Comparison of ENCODE assay signal across 10 cellular contexts in the genomic region with DNA sequence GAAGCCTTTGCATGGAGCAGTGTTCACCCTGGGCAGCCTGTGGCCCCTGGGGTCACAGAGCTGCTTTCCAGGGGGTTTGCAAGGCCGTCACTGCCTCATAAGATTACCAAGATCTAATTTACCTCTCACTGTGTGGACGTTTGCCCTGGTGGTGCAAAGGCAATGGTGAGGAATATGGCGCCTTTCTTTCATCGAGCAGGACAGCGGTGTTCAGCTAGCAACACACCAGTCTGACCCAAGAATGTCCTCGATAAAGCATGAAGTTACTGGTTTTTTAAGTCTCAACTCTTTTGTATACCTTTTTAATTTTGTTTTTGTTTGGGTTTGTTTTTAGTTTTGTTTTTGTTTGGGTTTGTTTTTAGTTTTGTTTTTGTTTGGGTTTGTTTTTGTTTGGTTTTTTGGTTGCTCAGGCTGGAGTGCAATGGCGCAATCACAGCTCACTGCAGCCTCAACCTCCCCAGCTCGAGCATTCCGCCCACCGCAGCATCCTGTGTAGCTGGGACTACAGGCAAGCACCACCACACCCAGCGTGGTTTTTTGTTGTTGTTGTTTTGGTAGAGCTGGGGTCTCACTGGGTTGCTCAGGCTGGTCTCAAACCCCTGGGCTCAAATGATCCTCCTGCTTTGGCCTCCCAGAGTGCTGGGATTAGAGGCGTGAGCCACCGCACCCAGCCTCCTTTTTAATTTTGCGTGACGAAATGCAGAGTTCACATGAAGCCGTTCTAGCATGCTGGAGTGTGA. TPM values are rescaled to one million over a fixed set of nuclear protein-coding genes. Genes with fewer than 3 reads are reported as not detected.
DNase-seq lines count a peak whose midpoint lies in the region; ATAC-seq and TF ChIP-seq lines count a peak whose summit lies in the region.
"Had no signal": no experiment of that assay in that cellular context is flagged by ENCODE, and none has a peak within 500 bp of the region (broad histone marks: within the 10 kb centered on the region; RNA-seq: fewer than 3 reads in every experiment).

No MANE protein-coding gene starts in this region.

- H3K9me3 ChIP-seq in Peyer's patch: no peaks in the 10 kb centered on the region

- TF ChIP-seq CTCF in Peyer's patch (IDR thresholded peaks at IDR 0.05) (no peak), glutamatergic neuron (IDR thresholded peaks at IDR 0.05; ENCODE audit: partially characterized antibody, unreplicated experiment) (no peak)

- peak overlapping the region in 1 of 4 donors; percentile 10 for H3K4me3 ChIP-seq in Peyer's patch

- DNase-seq in Peyer's patch: peak in 2 of 3 donors; percentile 82 to 90
- peak; percentile 69 for DNase-seq in activated T-cell treated with anti-CD3 and anti-CD28 coated beads, Interleukin-2, amount 50 U/mL, for 24 hours
- no peak for DNase-seq in glutamatergic neuron
- DNase-seq in stimulated activated effector memory CD8-positive, alpha-beta T cell treated with anti-CD3 and anti-CD28 coated beads, Interleukin-12 subunit alpha, Interleukin-12 subunit beta, amount 100 ng/mL, for 72 hours (ENCODE audit: low spot score in 2 of 2): peak in 1 of 2 donors; percentile 83
- no peak for DNase-seq in COR-L47 (lab: John Stamatoyannopoulos, UW)
- no peak for DNase-seq in NCI-H1930 (lab: John Stamatoyannopoulos, UW)
- DNase-seq in posterior vena cava (ENCODE audit: low spot score): no peak
- no peak for DNase-seq in NCI-H748 (lab: John Stamatoyannopoulos, UW; ENCODE audit: unreplicated experiment)
- DNase-seq: NCI-H526 treated with DMSO at 0.1 percent for 48 hours had no signal

- peaks cover 70% of the 10 kb centered on the region for H3K36me3 Mint-ChIP-seq in activated T-cell treated with anti-CD3 and anti-CD28 coated beads, Interleukin-2, amount 50 U/mL, for 24 hours (ENCODE audit: low read depth)
- H3K36me3 Mint-ChIP-seq in glutamatergic neuron (ENCODE audit: unreplicated experiment): no peaks in the 10 kb centered on the region
- peaks cover 90% of the 10 kb centered on the region for H3K36me3 Mint-ChIP-seq in stimulated activated effector memory CD8-positive, alpha-beta T cell treated with anti-CD3 and anti-CD28 coated beads, Interleukin-12 subunit alpha, Interleukin-12 subunit beta, amount 100 ng/mL, for 72 hours

- intact Hi-C loops in posterior vena cava (cut with DNase I): no loop called here

- H3K27ac ChIP-seq in Peyer's patch: peak overlapping the region; percentile 66 to 94 (median 83)

- peak overlapping the region; percentile 97 for H3K27ac Mint-ChIP-seq in activated T-cell treated with anti-CD3 and anti-CD28 coated beads, Interleukin-2, amount 50 U/mL, for 24 hours
- peak overlapping the region; percentile 5 for H3K27ac Mint-ChIP-seq in glutamatergic neuron (ENCODE audit: unreplicated experiment)
- peak overlapping the region; percentile 97 for H3K27ac Mint-ChIP-seq in stimulated activated effector memory CD8-positive, alpha-beta T cell treated with anti-CD3 and anti-CD28 coated beads, Interleukin-12 subunit alpha, Interleukin-12 subunit beta, amount 100 ng/mL, for 72 hours

- H3K4me3 Mint-ChIP-seq in activated T-cell treated with anti-CD3 and anti-CD28 coated beads, Interleukin-2, amount 50 U/mL, for 24 hours: peak overlapping the region; percentile 78
- no peak overlapping the region for H3K4me3 Mint-ChIP-seq in glutamatergic neuron (ENCODE audit: unreplicated experiment)
- H3K4me3 Mint-ChIP-seq in stimulated activated effector memory CD8-positive, alpha-beta T cell treated with anti-CD3 and anti-CD28 coated beads, Interleukin-12 subunit alpha, Interleukin-12 subunit beta, amount 100 ng/mL, for 72 hours: peak overlapping the region; percentile 73
- H3K4me3 Mint-ChIP-seq: neural crest cell had no signal

- H3K27me3 Mint-ChIP-seq in activated T-cell treated with anti-CD3 and anti-CD28 coated beads, Interleukin-2, amount 50 U/mL, for 24 hours: no peaks in the 10 kb centered on the region
- peaks cover 5% of the 10 kb centered on the region for H3K27me3 Mint-ChIP-seq in glutamatergic neuron (ENCODE audit: unreplicated experiment)

- H3K9me3 Mint-ChIP-seq in activated T-cell treated with anti-CD3 and anti-CD28 coated beads, Interleukin-2, amount 50 U/mL, for 24 hours: no peaks in the 10 kb centered on the region
- no peaks in the 10 kb centered on the region for H3K9me3 Mint-ChIP-seq in glutamatergic neuron (ENCODE audit: unreplicated experiment)
- no peaks in the 10 kb centered on the region for H3K9me3 Mint-ChIP-seq in stimulated activated effector memory CD8-positive, alpha-beta T cell treated with anti-CD3 and anti-CD28 coated beads, Interleukin-12 subunit alpha, Interleukin-12 subunit beta, amount 100 ng/mL, for 72 hours
- H3K9me3 Mint-ChIP-seq: neural crest cell had no signal

- peak in 1 of 2 donors; percentile 13 for TF ChIP-seq POLR2A in Peyer's patch (IDR thresholded peaks at IDR 0.05)

- ATAC-seq in stimulated activated effector memory CD8-positive, alpha-beta T cell treated with anti-CD3 and anti-CD28 coated beads, Interleukin-12 subunit alpha, Interleukin-12 subunit beta, amount 100 ng/mL, for 72 hours: peak; percentile 19

- H3K4me1 Mint-ChIP-seq in activated T-cell treated with anti-CD3 and anti-CD28 coated beads, Interleukin-2, amount 50 U/mL, for 24 hours (ENCODE audit: low read depth): peaks cover 90% of the 10 kb centered on the region
- peaks cover 26% of the 10 kb centered on the region for H3K4me1 Mint-ChIP-seq in glutamatergic neuron (ENCODE audit: low read depth, unreplicated experiment)
- peaks cover 87% of the 10 kb centered on the region for H3K4me1 Mint-ChIP-seq in stimulated activated effector memory CD8-positive, alpha-beta T cell treated with anti-CD3 and anti-CD28 coated beads, Interleukin-12 subunit alpha, Interleukin-12 subunit beta, amount 100 ng/mL, for 72 hours

- H3K36me3 ChIP-seq in Peyer's patch: no peaks in the 10 kb centered on the region

- no peaks in the 10 kb centered on the region for H3K27me3 ChIP-seq in Peyer's patch

- H3K4me1 ChIP-seq in Peyer's patch: peaks cover 0 to 5% (median 2%) of the 10 kb centered on the region in 4 donors

RNA-seq across cellular contexts. Expression of a gene that starts 57.9 kb away (rescaled TPM):
- total RNA-seq in Peyer's patch: 100 to 1,000 TPM in 1 of 4 donors, 10 to 100 TPM in 3; 87.6 to 137 (median 91.9) TPM
- total RNA-seq in glutamatergic neuron (ENCODE audit: unreplicated experiment): 116 TPM
- total RNA-seq in posterior vena cava: 100 to 1,000 TPM; 132 to 135 TPM

Comparison
In these comparisons a context has a peak if more than half of its experiments do, and no peak if none do; other contexts are left out.
1. DNase-seq: peak in Peyer's patch (2 of 3) and activated T-cell treated with anti-CD3 and anti-CD28 coated beads, Interleukin-2, amount 50 U/mL, for 24 hours (single experiment); none in glutamatergic neuron (single experiment), COR-L47 (single experiment), NCI-H1930 (0 of 2), posterior vena cava (single experiment) and NCI-H748 (single experiment).
2. H3K27ac Mint-ChIP-seq: peak in every context shown above with its lines; median percentile 97 in activated T-cell treated with anti-CD3 and anti-CD28 coated beads, Interleukin-2, amount 50 U/mL, for 24 hours; 97 in stimulated activated effector memory CD8-positive, alpha-beta T cell treated with anti-CD3 and anti-CD28 coated beads, Interleukin-12 subunit alpha, Interleukin-12 subunit beta, amount 100 ng/mL, for 72 hours; 5 in glutamatergic neuron.